In the genomic region with DNA sequence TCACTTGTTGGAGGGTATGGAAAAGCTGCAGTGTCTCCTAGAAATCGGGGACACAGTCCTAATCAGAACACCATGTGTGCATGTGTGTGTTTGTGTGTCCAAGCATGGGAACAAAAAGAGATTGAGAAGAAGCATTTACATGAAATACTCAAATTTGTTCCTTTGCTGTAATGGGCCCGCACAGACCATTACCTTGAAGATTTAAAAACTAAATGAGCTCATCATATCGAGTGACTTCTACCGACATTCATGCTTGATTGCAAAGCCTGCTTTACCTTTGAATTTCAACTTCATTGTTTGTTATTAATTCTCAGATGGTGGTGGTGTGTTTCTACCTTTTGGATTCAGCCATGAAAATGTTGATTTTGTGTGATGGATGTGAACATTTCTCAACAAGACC, we compare ENCODE assay signal across 7 cellular contexts.
DNase-seq lines count a peak whose midpoint lies in the region; ATAC-seq and TF ChIP-seq lines count a peak whose summit lies in the region.

No MANE protein-coding gene starts in this region.

- H3K27me3 ChIP-seq in Loucy (ENCODE audit: insufficient read depth, low read length, poor library complexity, severe bottlenecking) (peaks cover 5% of the 10 kb centered on the region), left lung (no peaks in the 10 kb centered on the region), testis (no peaks in the 10 kb centered on the region), H7 (ENCODE audit: control insufficient read depth, insufficient read depth, low read length) (peaks cover 2% of the 10 kb centered on the region; the same call in 1 of the 2 replicates)

- peak overlapping the region; percentile 68 to 75 for H3K27ac ChIP-seq in left lung
- peak overlapping the region; percentile 98 to 99 for H3K27ac ChIP-seq in testis

- peak overlapping the region; percentile 74 for H3K4me3 Mint-ChIP-seq in activated naive CD8-positive, alpha-beta T cell

- H3K4me2 ChIP-seq in Loucy (ENCODE audit: low read depth, low read length, poor library complexity, severe bottlenecking) = peak overlapping the region; percentile 74

- H3K36me3 ChIP-seq in Loucy (ENCODE audit: insufficient read depth, low read length) (no peaks in the 10 kb centered on the region), left lung (no peaks in the 10 kb centered on the region), testis (ENCODE audit: low read depth, missing control alignments) (no peaks in the 10 kb centered on the region), H7 (replicated peaks; ENCODE audit: control insufficient read depth, insufficient read depth, low read length) (no peaks in the 10 kb centered on the region)

- H3K27me3 Mint-ChIP-seq in activated naive CD8-positive, alpha-beta T cell = no peaks in the 10 kb centered on the region

- peak overlapping the region; percentile 37 for H3K4me3 ChIP-seq in Loucy (ENCODE audit: low read length, poor library complexity, severe bottlenecking)
- H3K4me3 ChIP-seq in left lung = no peak overlapping the region
- no peak overlapping the region for H3K4me3 ChIP-seq in testis
- no peak overlapping the region for H3K4me3 ChIP-seq in H7 (ENCODE audit: insufficient read depth, low read depth, low read length)

- no peaks in the 10 kb centered on the region for H3K9me2 ChIP-seq in Loucy (replicated peaks; ENCODE audit: low read depth, low read length)

- no peak for DNase-seq in left lung
- no peak for DNase-seq in testis
- no peak for DNase-seq in H7
- no peak for DNase-seq in HUDEP-2 (lab: John Stamatoyannopoulos, UW; ENCODE audit: unreplicated experiment in 76 of 76)

- H3K9me3 ChIP-seq in Loucy (ENCODE audit: insufficient read depth, low read depth, low read length) (no peaks in the 10 kb centered on the region), left lung (no peaks in the 10 kb centered on the region), testis (no peaks in the 10 kb centered on the region)

- peak overlapping the region; percentile 69 for H3K9ac ChIP-seq in Loucy (ENCODE audit: low read depth, low read length, poor library complexity, severe bottlenecking)

- H2AFZ ChIP-seq in Loucy (ENCODE audit: low read length) = no peak overlapping the region

- TF ChIP-seq CTCF in Loucy (conservative IDR thresholded peaks at IDR 0.05; ENCODE audit: low read length) = no peak
- TF ChIP-seq CTCF in left lung (IDR thresholded peaks at IDR 0.05) = no peak
- TF ChIP-seq CTCF in testis (IDR thresholded peaks at IDR 0.05) = no peak

- H3K36me3 Mint-ChIP-seq in activated naive CD8-positive, alpha-beta T cell = no peaks in the 10 kb centered on the region

- 71 to 72% methylated on average over 4 of the region's 4 CpGs for WGBS in testis, 2 donors

- H3K4me1 Mint-ChIP-seq in activated naive CD8-positive, alpha-beta T cell (ENCODE audit: low read depth) = peaks cover 91% of the 10 kb centered on the region

- H4K20me1 ChIP-seq in Loucy (ENCODE audit: insufficient read depth, low read length, poor library complexity, severe bottlenecking) = no peaks in the 10 kb centered on the region

- H3K79me2 ChIP-seq in Loucy (ENCODE audit: insufficient read depth, low read length) = no peaks in the 10 kb centered on the region

- H3K9me3 Mint-ChIP-seq in activated naive CD8-positive, alpha-beta T cell (ENCODE audit: low read depth) = no peaks in the 10 kb centered on the region

- H3F3A ChIP-seq in Loucy (ENCODE audit: low read depth) = no peaks in the 10 kb centered on the region

- ATAC-seq in left lung = no peak
- ATAC-seq in GM21390 (IDR thresholded peaks at IDR 0.05; ENCODE audit: unreplicated experiment) = no peak

- peak overlapping the region; percentile 75 for H3K27ac Mint-ChIP-seq in activated naive CD8-positive, alpha-beta T cell

- H3K4me1 ChIP-seq in Loucy (ENCODE audit: insufficient read depth, low read length, poor library complexity, severe bottlenecking) (peaks cover 82% of the 10 kb centered on the region), left lung (peaks cover 79 to 99% of the 10 kb centered on the region in 2 donors), testis (peaks cover 92% of the 10 kb centered on the region)

- no peak for TF ChIP-seq POLR2A in testis (IDR thresholded peaks at IDR 0.05)

- intact Hi-C loops in left lung (cut with DNase I) (loop anchor here in 1 of 2 donors (10.0 kb wide), 1 partner anchor 102 kb away; no protein-coding TSS in a partner anchor), testis (cut with DNase I; ENCODE audit: low total_unique reads) (no loop called here)
